In the genomic region with DNA sequence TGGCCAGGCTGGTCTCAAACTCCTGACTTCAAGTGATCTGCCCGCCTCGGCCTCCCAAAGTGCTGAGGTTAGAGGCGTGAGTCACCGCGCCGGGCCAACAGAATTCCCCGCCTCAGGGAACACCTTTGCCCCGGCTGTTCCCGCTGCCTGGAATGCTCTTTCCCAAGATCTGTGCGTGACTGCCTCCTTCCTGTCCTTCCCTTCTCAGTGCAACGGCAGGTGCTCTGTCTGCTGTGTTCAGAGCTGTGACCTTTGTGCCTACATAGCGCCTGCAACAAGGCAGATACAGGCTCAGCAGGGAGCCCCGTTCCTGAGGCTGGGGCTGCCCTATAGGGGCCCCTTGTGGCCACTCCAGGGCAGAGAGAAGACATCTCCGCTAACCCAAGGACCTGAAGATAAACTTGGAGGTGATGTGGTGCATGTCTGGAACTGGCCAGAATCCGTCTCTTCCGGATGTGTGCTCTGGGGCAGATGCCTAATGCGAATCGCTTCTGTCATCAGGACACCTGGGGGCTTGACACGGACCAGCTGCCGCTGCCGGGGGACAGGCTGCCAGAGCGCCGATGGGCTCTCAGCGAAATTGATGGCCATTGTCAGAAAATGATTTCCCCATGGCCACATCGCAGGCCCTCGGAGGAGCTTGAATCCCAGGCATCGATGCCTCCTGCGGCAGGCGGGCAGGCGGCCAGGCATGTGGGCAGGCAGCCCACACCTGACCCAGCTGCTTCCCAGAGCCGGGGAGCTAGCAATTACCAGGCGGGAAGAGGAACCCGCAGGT, we compare ENCODE assay signal across 1 cellular context.
A peak's percentile ranks its signal among the peaks of the same experiment; 100 is the strongest.
TF ChIP-seq lines count a peak whose summit lies in the region.

No MANE protein-coding gene starts in this region.

TF ChIP-seq in H1, 55 proteins besides CTCF, POLR2A, EP300 and RAD21 (continued from another document):
- TF ChIP-seq CHD1 (IDR thresholded peaks at IDR 0.05; ENCODE audit: low read depth, low read length): no peak
- TF ChIP-seq SAP30 (IDR thresholded peaks at IDR 0.05; ENCODE audit: insufficient read depth, insufficient replicate concordance, low read length): no peak
- TF ChIP-seq CTBP2 (IDR thresholded peaks at IDR 0.05; ENCODE audit: borderline replicate concordance, insufficient read depth, insufficient read length, low read length): peak; percentile 33
